In genomic region chr6:74626288-74626687, GRCh38 we compare ENCODE assay signal across 31 cellular contexts.
"Had no signal": no experiment of that assay in that cellular context is flagged by ENCODE, and none has a peak within 500 bp of the region (broad histone marks: within the 10 kb centered on the region; RNA-seq: fewer than 3 reads in every experiment).

No MANE protein-coding gene starts in this region.

- H3K36me3 ChIP-seq: brain microvascular endothelial cell, cardiac muscle cell, MG63 had no signal

- H3K27ac Mint-ChIP-seq: activated CD4-positive, alpha-beta memory T cell treated with anti-CD3 and anti-CD28 coated beads for 36 hours; activated CD4-positive, alpha-beta T cell treated with anti-CD3 and anti-CD28 coated beads, Interleukin-2, amount 10 ng/mL, durations not matched to agents 7 days and 5 days; activated naive CD4-positive, alpha-beta T cell treated with anti-CD3 and anti-CD28 coated beads, Interleukin-2, amount 10 ng/mL, durations not matched to agents 7 days and 5 days; activated naive CD8-positive, alpha-beta T cell treated with anti-CD3 and anti-CD28 coated beads for 36 hours; activated T-helper 2 cell treated with anti-CD3 and anti-CD28 coated beads, Interferon-gamma antibody, Interleukin-2, Interleukin-4, amounts not matched to agents 10 μg/mL and 5 μg/mL and 100 μg/mL, durations not matched to agents 14 hours and 24 hours and 36 hours; T-helper 2 cell treated with Interferon-gamma antibody and Interleukin-4, amounts not matched to agents 5 μg/mL and 100 μg/mL, for 36 hours had no signal

- H3K4me3 ChIP-seq: cardiac muscle cell, MG63 had no signal

- H3K4me3 Mint-ChIP-seq: activated CD4-positive, alpha-beta memory T cell treated with anti-CD3 and anti-CD28 coated beads for 36 hours; activated CD4-positive, alpha-beta T cell treated with anti-CD3 and anti-CD28 coated beads, Interleukin-2, amount 10 ng/mL, durations not matched to agents 7 days and 5 days; activated naive CD4-positive, alpha-beta T cell treated with anti-CD3 and anti-CD28 coated beads, Interleukin-2, amount 10 ng/mL, durations not matched to agents 7 days and 5 days; activated naive CD8-positive, alpha-beta T cell treated with anti-CD3 and anti-CD28 coated beads for 36 hours; T-helper 2 cell treated with Interferon-gamma antibody and Interleukin-4, amounts not matched to agents 5 μg/mL and 100 μg/mL, for 36 hours had no signal

- H3K27ac ChIP-seq: brain microvascular endothelial cell, cardiac muscle cell had no signal

- H3K27me3 Mint-ChIP-seq: activated CD4-positive, alpha-beta memory T cell treated with anti-CD3 and anti-CD28 coated beads for 36 hours; activated CD4-positive, alpha-beta T cell treated with anti-CD3 and anti-CD28 coated beads, Interleukin-2, amount 10 ng/mL, durations not matched to agents 7 days and 5 days; activated naive CD4-positive, alpha-beta T cell treated with anti-CD3 and anti-CD28 coated beads, Interleukin-2, amount 10 ng/mL, durations not matched to agents 7 days and 5 days; activated naive CD8-positive, alpha-beta T cell treated with anti-CD3 and anti-CD28 coated beads for 36 hours had no signal

- H3K4me1 Mint-ChIP-seq: activated CD4-positive, alpha-beta T cell treated with anti-CD3 and anti-CD28 coated beads, Interleukin-2, amount 10 ng/mL, durations not matched to agents 7 days and 5 days; activated naive CD4-positive, alpha-beta T cell treated with anti-CD3 and anti-CD28 coated beads, Interleukin-2, amount 10 ng/mL, durations not matched to agents 7 days and 5 days; activated naive CD8-positive, alpha-beta T cell treated with anti-CD3 and anti-CD28 coated beads for 36 hours had no signal

- H3K27me3 ChIP-seq: brain microvascular endothelial cell, cardiac muscle cell, MG63 had no signal

- DNase-seq: activated CD4-positive, alpha-beta memory T cell treated with anti-CD3 and anti-CD28 coated beads for 36 hours; activated CD4-positive, alpha-beta T cell treated with anti-CD3 and anti-CD28 coated beads, Interleukin-2, amount 10 ng/mL, durations not matched to agents 7 days and 5 days; activated CD4-positive, CD25-positive, alpha-beta regulatory T cell; activated CD8-positive, alpha-beta memory T cell treated with anti-CD3 and anti-CD28 coated beads for 24 hours; activated gamma-delta T cell treated with Interleukin-2 at 50 U/mL for 16 hours; activated naive CD4-positive, alpha-beta T cell treated with anti-CD3 and anti-CD28 coated beads, Interleukin-2, amount 10 ng/mL, durations not matched to agents 7 days and 5 days; activated naive CD8-positive, alpha-beta T cell treated with anti-CD3 and anti-CD28 coated beads for 36 hours; activated T-cell treated with anti-CD3 and anti-CD28 coated beads for 4 hours; activated T-cell treated with anti-CD3 and anti-CD28 coated beads, Interleukin-2, amount 50 U/mL, for 48 hours; brain microvascular endothelial cell; MG63; MV-4-11; NCI-H1092 treated with DMSO at 0.1 percent for 48 hours; NCI-H1417 treated with DMSO at 0.1 percent for 48 hours; NCI-H1694 treated with DMSO at 0.1 percent for 48 hours; NCI-H2081; NCI-H2171; NCI-H2227 treated with DMSO at 0.1 percent for 48 hours; NCI-H446 treated with DMSO at 0.1 percent for 48 hours; NCI-H524 treated with DMSO at 0.1 percent for 48 hours; NCI-H748 treated with DMSO at 0.1 percent for 48 hours; NK-92 treated with Interleukin-12 subunit alpha and Interleukin-12 subunit beta, amount 100 ng/mL, for 24 hours; OCI-M1; RPMI8226; SW 1271 had no signal

- H3K36me3 Mint-ChIP-seq: activated CD4-positive, alpha-beta memory T cell treated with anti-CD3 and anti-CD28 coated beads for 36 hours; activated naive CD4-positive, alpha-beta T cell treated with anti-CD3 and anti-CD28 coated beads, Interleukin-2, amount 10 ng/mL, durations not matched to agents 7 days and 5 days; activated naive CD8-positive, alpha-beta T cell treated with anti-CD3 and anti-CD28 coated beads for 36 hours had no signal

- ATAC-seq: Panc1, Right ventricle myocardium inferior, SK-N-SH treated with all-trans-retinoic acid at 6 μM for 48 hours had no signal
